In the genomic region with DNA sequence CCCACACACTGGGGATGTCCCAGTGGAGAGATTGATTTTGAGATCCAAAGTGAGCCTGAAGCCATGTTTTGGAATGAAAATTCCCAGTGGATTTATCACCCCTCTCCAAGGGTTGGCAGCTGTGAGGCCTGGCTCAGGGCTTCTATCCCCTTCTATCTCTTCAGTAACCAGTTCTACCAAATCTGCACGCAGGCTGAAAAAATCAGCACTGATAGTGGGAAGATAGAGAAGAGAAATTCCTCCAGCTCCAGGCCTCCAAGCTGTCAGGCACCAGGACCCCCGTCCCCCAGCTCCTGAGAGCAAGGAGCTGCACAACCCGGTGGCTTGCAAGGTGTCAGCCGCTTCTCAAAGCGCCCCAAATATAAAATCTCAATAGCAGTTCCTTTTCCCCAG, we compare ENCODE assay signal across 8 cellular contexts. TPM values are rescaled to one million over a fixed set of nuclear protein-coding genes. Genes with fewer than 3 reads are reported as not detected.
DNase-seq lines count a peak whose midpoint lies in the region; ATAC-seq, FAIRE-seq and TF ChIP-seq lines count a peak whose summit lies in the region.

No MANE protein-coding gene starts in this region.

- no peaks in the 10 kb centered on the region for H3K27me3 Mint-ChIP-seq in activated CD8-positive, alpha-beta memory T cell treated with anti-CD3 and anti-CD28 coated beads, Interleukin-2, amount 10 ng/mL, durations not matched to agents 7 days and 5 days

- H3K4me3 ChIP-seq in adipocyte (ENCODE audit: low read length), result peak overlapping the region; percentile 93
- peak overlapping the region; percentile 76 to 93 (median 89) for H3K4me3 ChIP-seq in HepG2 (replicated peaks in 1 of 3; ENCODE audit: insufficient read depth in 1 of 3, low read depth in 2 of 3, low read length in 3 of 3)
- H3K4me3 ChIP-seq in thymus (ENCODE audit: low read length), result peak overlapping the region; percentile 75

- POLR2A ChIA-PET in HepG2 (lab: Yijun Ruan, JAX), result interaction anchor here (1.2 to 3.5 kb wide), 6 partner anchors 12 to 169 kb away, joined by 4 to 16 read pairs (median 5); partner anchors contain the start of genes NEK8 and PHF12

- H3K27me3 ChIP-seq in adipocyte (replicated peaks; ENCODE audit: control insufficient read depth, insufficient read depth, low read length) (no peaks in the 10 kb centered on the region), HepG2 (ENCODE audit: control insufficient read depth in 1 of 2, insufficient read depth in 2 of 2, low read length in 2 of 2) (no peaks in the 10 kb centered on the region), thymus (ENCODE audit: control insufficient read depth, insufficient read depth) (no peaks in the 10 kb centered on the region)

- intact Hi-C loops in HepG2 (cut with micrococcal nuclease; ENCODE audit: unreplicated experiment), result loop anchor here (5.0 kb wide), 1 partner anchor 134 kb away; no protein-coding TSS in a partner anchor

- WGBS in HepG2 (ENCODE audit: low lambda C conversion rate), result 0% methylated on average over 5 of the region's 5 CpGs
- WGBS in thymus, result 12% methylated on average over 5 of the region's 5 CpGs

- H3K27ac Mint-ChIP-seq in activated CD8-positive, alpha-beta memory T cell treated with anti-CD3 and anti-CD28 coated beads, Interleukin-2, amount 10 ng/mL, durations not matched to agents 7 days and 5 days, result peak overlapping the region; percentile 93

- H3K4me1 ChIP-seq in adipocyte (ENCODE audit: control insufficient read depth, insufficient read depth, low read length) (peaks cover 24% of the 10 kb centered on the region), HepG2 (ENCODE audit: insufficient read depth, low read length) (peaks cover 47% of the 10 kb centered on the region), thymus (ENCODE audit: control insufficient read depth, insufficient read depth, low read length) (peaks cover 20% of the 10 kb centered on the region)

- in situ Hi-C loops in HepG2 (cut with HindIII; ENCODE audit: extremely low pct_ligation_motif_present, low pct_unique_long_range_greater_than_20kb), result loop anchor here (25.0 kb wide), 1 partner anchor 259 kb away; the partner anchor contains the start of gene BLTP2

- peaks cover 23% of the 10 kb centered on the region for H3K79me2 ChIP-seq in HepG2 (ENCODE audit: insufficient read depth, low read length)

- no peak for FAIRE-seq in HepG2 (lab: Jason Lieb, UNC)
- FAIRE-seq in HTR-8/SVneo (lab: Jason Lieb, UNC), result no peak

- no peak for TF ChIP-seq CTCF in HepG2 (CRISPR knock-in tag; IDR thresholded peaks at IDR 0.05)

- ATAC-seq in activated CD8-positive, alpha-beta memory T cell treated with anti-CD3 and anti-CD28 coated beads, Interleukin-2, amount 10 ng/mL, durations not matched to agents 7 days and 5 days, result no peak
- no peak for ATAC-seq in HepG2

- H3K9me3 Mint-ChIP-seq in activated CD8-positive, alpha-beta memory T cell treated with anti-CD3 and anti-CD28 coated beads, Interleukin-2, amount 10 ng/mL, durations not matched to agents 7 days and 5 days (ENCODE audit: low read depth), result no peaks in the 10 kb centered on the region

- peak overlapping the region; percentile 90 for H3K4me2 ChIP-seq in HepG2 (ENCODE audit: low read depth, low read length)

- TF ChIP-seq POLR2A in HepG2 (IDR thresholded peaks at IDR 0.05; ENCODE audit: insufficient read depth in 1 of 2, low read depth in 2 of 2, low read length in 2 of 2), result no peak; a peak in 1 of 4 replicates

- no TSS peak for BruUV-seq in HepG2 (replicated peaks; lab: Mats Ljungman, UMichigan)

- H3K27ac ChIP-seq in HepG2 (ENCODE audit: extremely low read length, insufficient read depth, low read length) (peak overlapping the region; percentile 84), thymus (ENCODE audit: low read depth) (peak overlapping the region; percentile 83)

- peak overlapping the region; percentile 91 for H3K4me3 Mint-ChIP-seq in activated CD8-positive, alpha-beta memory T cell treated with anti-CD3 and anti-CD28 coated beads, Interleukin-2, amount 10 ng/mL, durations not matched to agents 7 days and 5 days

- DNase-seq in activated CD8-positive, alpha-beta memory T cell treated with anti-CD3 and anti-CD28 coated beads, Interleukin-2, amount 10 ng/mL, durations not matched to agents 7 days and 5 days, result no peak
- no peak for DNase-seq in activated CD8-positive, alpha-beta memory T cell treated with anti-CD3 and anti-CD28 coated beads for 24 hours
- DNase-seq in adipocyte (ENCODE audit: low read depth), result no peak
- DNase-seq in HepG2 (ENCODE audit: low spot score), result no peak
- no peak for DNase-seq in NCI-H2081 (lab: John Stamatoyannopoulos, UW)
- no peak for DNase-seq in GM03348 (ENCODE audit: low spot score)
- no peak for DNase-seq in HTR-8/SVneo (ENCODE audit: insufficient read length, low spot score)

- peaks cover 32% of the 10 kb centered on the region for H3K36me3 Mint-ChIP-seq in activated CD8-positive, alpha-beta memory T cell treated with anti-CD3 and anti-CD28 coated beads, Interleukin-2, amount 10 ng/mL, durations not matched to agents 7 days and 5 days

- H3K9me3 ChIP-seq in adipocyte (ENCODE audit: control insufficient read depth, low read length) (no peaks in the 10 kb centered on the region), HepG2 (ENCODE audit: low read length) (no peaks in the 10 kb centered on the region), thymus (ENCODE audit: control insufficient read depth) (no peaks in the 10 kb centered on the region)

- H3K4me1 Mint-ChIP-seq in activated CD8-positive, alpha-beta memory T cell treated with anti-CD3 and anti-CD28 coated beads, Interleukin-2, amount 10 ng/mL, durations not matched to agents 7 days and 5 days, result peaks cover 63% of the 10 kb centered on the region

- no peak overlapping the region for H2AFZ ChIP-seq in HepG2 (ENCODE audit: low read length)

- TF ChIP-seq EP300 in HepG2 (IDR thresholded peaks at IDR 0.05; ENCODE audit: low read depth in 2 of 2, low read length in 2 of 2) (no peak), HepG2 (CRISPR knock-in tag; IDR thresholded peaks at IDR 0.05; ENCODE audit: borderline replicate concordance) (no peak)

- CTCF ChIA-PET in activated CD8-positive, alpha-beta memory T cell treated with anti-CD3 and anti-CD28 coated beads, Interleukin-2, amount 10 ng/mL, durations not matched to agents 7 days and 5 days (lab: Charles Lee), result interaction anchor here (0.7 to 4.6 kb wide), 10 partner anchors 12 to 221 kb away, joined by 3 to 37 read pairs (median 6); partner anchors contain the start of genes FAM222B, NEK8 and TLCD1
- CTCF ChIA-PET in HepG2 (lab: Yijun Ruan, JAX; ENCODE audit: low intra/inter-chr PET ratio, low total read pairs), result no interaction called here

- no peaks in the 10 kb centered on the region for H3K36me3 ChIP-seq in adipocyte (ENCODE audit: control insufficient read depth, insufficient read depth, low read length, severe bottlenecking)
- peaks cover 0 to 5% of the 10 kb centered on the region in 2 experiments; a peak in 2 of 5 replicates for H3K36me3 ChIP-seq in HepG2 (replicated peaks in 1 of 2; ENCODE audit: control insufficient read depth in 1 of 2, insufficient read depth in 2 of 2, low read length in 2 of 2)
- peaks cover 3% of the 10 kb centered on the region for H3K36me3 ChIP-seq in thymus (ENCODE audit: control insufficient read depth, insufficient read depth)

- H3K9ac ChIP-seq in adipocyte (ENCODE audit: low read length), result peak overlapping the region; percentile 90
- peak overlapping the region; percentile 83 for H3K9ac ChIP-seq in HepG2 (ENCODE audit: insufficient read depth, low read depth, low read length)

- TF ChIP-seq RAD21 in HepG2 (CRISPR knock-in tag; IDR thresholded peaks at IDR 0.05), result no peak

- H4K20me1 ChIP-seq in HepG2 (ENCODE audit: insufficient read depth, low read length), result no peaks in the 10 kb centered on the region; the same call in none of the 2 replicates

RNA-seq across cellular contexts. Expression of gene FLOT2, which starts 1.0 kb away (rescaled TPM):
- 100 to 1,000 TPM; 143 to 191 TPM for total RNA-seq in activated CD8-positive, alpha-beta memory T cell treated with anti-CD3 and anti-CD28 coated beads, Interleukin-2, amount 10 ng/mL, durations not matched to agents 7 days and 5 days
- total RNA-seq in HepG2 (2016; rRNA removed; fragmentation: Illumina TruSeq; extraction: Trizol), result 54.3 and 60.7 TPM in 2 replicates
- total RNA-seq in HepG2 (2016; cell fraction: cytosol; rRNA removed; fragmentation: Illumina TruSeq; extraction: Trizol; ENCODE audit: low read depth), result 21.0 and 27.1 TPM in 2 replicates
- total RNA-seq in HepG2 (2016; cell fraction: insoluble cytoplasmic fraction; rRNA removed; fragmentation: Illumina TruSeq; extraction: Trizol), result 53.0 and 55.0 TPM in 2 replicates
- total RNA-seq in HepG2 (2016; cell fraction: membrane; rRNA removed; fragmentation: Illumina TruSeq; extraction: Trizol), result 55.4 and 58.7 TPM in 2 replicates
- 31.5 and 32.6 TPM in 2 replicates for total RNA-seq in HepG2 (2016; cell fraction: nucleus; rRNA removed; fragmentation: Illumina TruSeq; extraction: Trizol)
- polyA plus RNA-seq in HepG2 (2011; rRNA removed) (54.5 and 60.6 TPM in 2 replicates), thymus (82.1 TPM)
- 66.4 and 77.9 TPM in 2 replicates for polyA plus RNA-seq in HepG2 (2011; cell fraction: cytosol; rRNA removed)
- 62.5 and 67.8 TPM in 2 replicates for polyA plus RNA-seq in HepG2 (2011; cell fraction: nucleus; rRNA removed)
- polyA plus RNA-seq in HepG2 (2012), result 42.3 and 50.0 TPM in 2 replicates
- 27.5 and 28.8 TPM in 2 replicates for polyA plus RNA-seq in HepG2 (2016; cell fraction: cytosol; fragmentation: Illumina TruSeq; extraction: Trizol; ENCODE audit: low read depth)
- polyA plus RNA-seq in HepG2 (2016; cell fraction: insoluble cytoplasmic fraction; fragmentation: Illumina TruSeq; extraction: Trizol; ENCODE audit: low read depth), result 48.1 and 64.0 TPM in 2 replicates
- polyA plus RNA-seq in HepG2 (2016; cell fraction: membrane; fragmentation: Illumina TruSeq; extraction: Trizol; ENCODE audit: low read depth), result 49.0 and 54.8 TPM in 2 replicates
- 64.4 and 67.0 TPM in 2 replicates for polyA plus RNA-seq in HepG2 (2016; cell fraction: nucleus; fragmentation: Illumina TruSeq; extraction: Trizol; ENCODE audit: insufficient read depth, low read depth)
- 124 and 166 TPM in 2 replicates for polyA minus RNA-seq in HepG2 (2011; rRNA and poly(A)+ RNA removed; ENCODE audit: low replicate concordance)
- 35.9 and 59.2 TPM in 2 replicates for polyA minus RNA-seq in HepG2 (2011; cell fraction: cytosol; rRNA and poly(A)+ RNA removed)
- polyA minus RNA-seq in HepG2 (2011; cell fraction: nucleus; rRNA and poly(A)+ RNA removed), result 14.0 and 19.0 TPM in 2 replicates

RNA-seq across cellular contexts. Expression of gene DHRS13, which starts 6.4 kb away (rescaled TPM):
- 10 to 100 TPM; 23.1 to 25.9 TPM for total RNA-seq in activated CD8-positive, alpha-beta memory T cell treated with anti-CD3 and anti-CD28 coated beads, Interleukin-2, amount 10 ng/mL, durations not matched to agents 7 days and 5 days
- total RNA-seq in HepG2 (2016; rRNA removed; fragmentation: Illumina TruSeq; extraction: Trizol), result 7.6 and 12.6 TPM in 2 replicates
- 3.8 and 4.4 TPM in 2 replicates for total RNA-seq in HepG2 (2016; cell fraction: cytosol; rRNA removed; fragmentation: Illumina TruSeq; extraction: Trizol; ENCODE audit: low read depth)
- 6.5 and 14.0 TPM in 2 replicates for total RNA-seq in HepG2 (2016; cell fraction: insoluble cytoplasmic fraction; rRNA removed; fragmentation: Illumina TruSeq; extraction: Trizol)
- total RNA-seq in HepG2 (2016; cell fraction: membrane; rRNA removed; fragmentation: Illumina TruSeq; extraction: Trizol), result 8.0 and 9.3 TPM in 2 replicates
- total RNA-seq in HepG2 (2016; cell fraction: nucleus; rRNA removed; fragmentation: Illumina TruSeq; extraction: Trizol), result 9.7 and 11.6 TPM in 2 replicates
- polyA plus RNA-seq in HepG2 (2011; rRNA removed), result 11.8 and 14.9 TPM in 2 replicates
- polyA plus RNA-seq in HepG2 (2011; cell fraction: cytosol; rRNA removed), result 17.3 and 17.4 TPM in 2 replicates
- 8.7 and 11.2 TPM in 2 replicates for polyA plus RNA-seq in HepG2 (2011; cell fraction: nucleus; rRNA removed)
- 3.6 and 6.3 TPM in 2 replicates for polyA plus RNA-seq in HepG2 (2012)
- polyA plus RNA-seq in HepG2 (2016; cell fraction: cytosol; fragmentation: Illumina TruSeq; extraction: Trizol; ENCODE audit: low read depth), result 4.0 and 5.3 TPM in 2 replicates
- 8.0 and 9.0 TPM in 2 replicates for polyA plus RNA-seq in HepG2 (2016; cell fraction: insoluble cytoplasmic fraction; fragmentation: Illumina TruSeq; extraction: Trizol; ENCODE audit: low read depth)
- polyA plus RNA-seq in HepG2 (2016; cell fraction: membrane; fragmentation: Illumina TruSeq; extraction: Trizol; ENCODE audit: low read depth), result 7.0 and 7.5 TPM in 2 replicates
- polyA plus RNA-seq in HepG2 (2016; cell fraction: nucleus; fragmentation: Illumina TruSeq; extraction: Trizol; ENCODE audit: insufficient read depth, low read depth), result 20.2 and 21.1 TPM in 2 replicates
- polyA minus RNA-seq in HepG2 (2011; rRNA and poly(A)+ RNA removed; ENCODE audit: low replicate concordance), result 15.0 and 24.2 TPM in 2 replicates
- 5.9 and 8.7 TPM in 2 replicates for polyA minus RNA-seq in HepG2 (2011; cell fraction: cytosol; rRNA and poly(A)+ RNA removed)
- polyA minus RNA-seq in HepG2 (2011; cell fraction: nucleus; rRNA and poly(A)+ RNA removed), result 5.2 and 7.8 TPM in 2 replicates
- polyA plus RNA-seq in thymus, result 18.9 TPM

RNA-seq across cellular contexts. Expression of gene ERAL1, which starts 41.7 kb away (rescaled TPM):
- 10 to 100 TPM; 46.1 to 50.6 TPM for total RNA-seq in activated CD8-positive, alpha-beta memory T cell treated with anti-CD3 and anti-CD28 coated beads, Interleukin-2, amount 10 ng/mL, durations not matched to agents 7 days and 5 days
- 46.9 and 50.7 TPM in 2 replicates for total RNA-seq in HepG2 (2016; rRNA removed; fragmentation: Illumina TruSeq; extraction: Trizol)
- 8.5 and 10.0 TPM in 2 replicates for total RNA-seq in HepG2 (2016; cell fraction: cytosol; rRNA removed; fragmentation: Illumina TruSeq; extraction: Trizol; ENCODE audit: low read depth)
- total RNA-seq in HepG2 (2016; cell fraction: insoluble cytoplasmic fraction; rRNA removed; fragmentation: Illumina TruSeq; extraction: Trizol), result 48.8 and 50.6 TPM in 2 replicates
- total RNA-seq in HepG2 (2016; cell fraction: membrane; rRNA removed; fragmentation: Illumina TruSeq; extraction: Trizol), result 17.1 and 19.7 TPM in 2 replicates
- total RNA-seq in HepG2 (2016; cell fraction: nucleus; rRNA removed; fragmentation: Illumina TruSeq; extraction: Trizol), result 28.7 and 36.3 TPM in 2 replicates
- polyA plus RNA-seq in HepG2 (2011; rRNA removed) (72.2 and 73.5 TPM in 2 replicates), thymus (30.3 TPM)
- 72.3 and 85.9 TPM in 2 replicates for polyA plus RNA-seq in HepG2 (2011; cell fraction: cytosol; rRNA removed)
- polyA plus RNA-seq in HepG2 (2011; cell fraction: nucleus; rRNA removed), result 55.6 and 60.0 TPM in 2 replicates
- polyA plus RNA-seq in HepG2 (2012), result 42.4 and 45.1 TPM in 2 replicates
- polyA plus RNA-seq in HepG2 (2016; cell fraction: cytosol; fragmentation: Illumina TruSeq; extraction: Trizol; ENCODE audit: low read depth), result 13.8 and 14.3 TPM in 2 replicates
- polyA plus RNA-seq in HepG2 (2016; cell fraction: insoluble cytoplasmic fraction; fragmentation: Illumina TruSeq; extraction: Trizol; ENCODE audit: low read depth), result 78.5 and 84.9 TPM in 2 replicates
- 24.1 and 26.2 TPM in 2 replicates for polyA plus RNA-seq in HepG2 (2016; cell fraction: membrane; fragmentation: Illumina TruSeq; extraction: Trizol; ENCODE audit: low read depth)
- polyA plus RNA-seq in HepG2 (2016; cell fraction: nucleus; fragmentation: Illumina TruSeq; extraction: Trizol; ENCODE audit: insufficient read depth, low read depth), result 72.4 and 76.9 TPM in 2 replicates
- polyA minus RNA-seq in HepG2 (2011; rRNA and poly(A)+ RNA removed; ENCODE audit: low replicate concordance), result 142 and 176 TPM in 2 replicates
- polyA minus RNA-seq in HepG2 (2011; cell fraction: cytosol; rRNA and poly(A)+ RNA removed), result 44.2 and 52.7 TPM in 2 replicates
- polyA minus RNA-seq in HepG2 (2011; cell fraction: nucleus; rRNA and poly(A)+ RNA removed), result 29.7 and 30.6 TPM in 2 replicates

RNA-seq across cellular contexts. Expression of gene FAM222B, which starts 53.9 kb away (rescaled TPM):
- 10 to 100 TPM; 14.5 to 19.6 TPM for total RNA-seq in activated CD8-positive, alpha-beta memory T cell treated with anti-CD3 and anti-CD28 coated beads, Interleukin-2, amount 10 ng/mL, durations not matched to agents 7 days and 5 days
- 3.5 and 4.7 TPM in 2 replicates for total RNA-seq in HepG2 (2016; rRNA removed; fragmentation: Illumina TruSeq; extraction: Trizol)
- total RNA-seq in HepG2 (2016; cell fraction: cytosol; rRNA removed; fragmentation: Illumina TruSeq; extraction: Trizol; ENCODE audit: low read depth), result 1.7 and 2.5 TPM in 2 replicates
- 2.9 and 3.4 TPM in 2 replicates for total RNA-seq in HepG2 (2016; cell fraction: insoluble cytoplasmic fraction; rRNA removed; fragmentation: Illumina TruSeq; extraction: Trizol)
- 7.9 and 9.0 TPM in 2 replicates for total RNA-seq in HepG2 (2016; cell fraction: membrane; rRNA removed; fragmentation: Illumina TruSeq; extraction: Trizol)
- total RNA-seq in HepG2 (2016; cell fraction: nucleus; rRNA removed; fragmentation: Illumina TruSeq; extraction: Trizol), result 2.9 and 4.4 TPM in 2 replicates
- polyA plus RNA-seq in HepG2 (2011; rRNA removed) (7.3 TPM in 2 replicates), thymus (9.5 TPM)
- 8.0 and 8.4 TPM in 2 replicates for polyA plus RNA-seq in HepG2 (2011; cell fraction: cytosol; rRNA removed)
- polyA plus RNA-seq in HepG2 (2011; cell fraction: nucleus; rRNA removed), result 11.3 and 13.9 TPM in 2 replicates
- polyA plus RNA-seq in HepG2 (2012), result 9.8 and 13.0 TPM in 2 replicates
- 4.0 and 4.6 TPM in 2 replicates for polyA plus RNA-seq in HepG2 (2016; cell fraction: cytosol; fragmentation: Illumina TruSeq; extraction: Trizol; ENCODE audit: low read depth)
- 9.3 and 13.6 TPM in 2 replicates for polyA plus RNA-seq in HepG2 (2016; cell fraction: insoluble cytoplasmic fraction; fragmentation: Illumina TruSeq; extraction: Trizol; ENCODE audit: low read depth)
- 14.0 and 18.6 TPM in 2 replicates for polyA plus RNA-seq in HepG2 (2016; cell fraction: membrane; fragmentation: Illumina TruSeq; extraction: Trizol; ENCODE audit: low read depth)
- 10.1 and 11.0 TPM in 2 replicates for polyA plus RNA-seq in HepG2 (2016; cell fraction: nucleus; fragmentation: Illumina TruSeq; extraction: Trizol; ENCODE audit: insufficient read depth, low read depth)
- 14.1 and 27.8 TPM in 2 replicates for polyA minus RNA-seq in HepG2 (2011; rRNA and poly(A)+ RNA removed; ENCODE audit: low replicate concordance)
- polyA minus RNA-seq in HepG2 (2011; cell fraction: cytosol; rRNA and poly(A)+ RNA removed), result 12.3 and 12.7 TPM in 2 replicates
- polyA minus RNA-seq in HepG2 (2011; cell fraction: nucleus; rRNA and poly(A)+ RNA removed), result 12.6 and 12.8 TPM in 2 replicates

RNA-seq across cellular contexts. Expression of gene PHF12, which starts 54.8 kb away (rescaled TPM):
- total RNA-seq in activated CD8-positive, alpha-beta memory T cell treated with anti-CD3 and anti-CD28 coated beads, Interleukin-2, amount 10 ng/mL, durations not matched to agents 7 days and 5 days, result 10 to 100 TPM; 79.5 to 85.8 TPM
- total RNA-seq in HepG2 (2016; rRNA removed; fragmentation: Illumina TruSeq; extraction: Trizol), result 9.8 and 10.0 TPM in 2 replicates
- 38.8 and 40.7 TPM in 2 replicates for total RNA-seq in HepG2 (2016; cell fraction: cytosol; rRNA removed; fragmentation: Illumina TruSeq; extraction: Trizol; ENCODE audit: low read depth)
- 6.6 and 12.3 TPM in 2 replicates for total RNA-seq in HepG2 (2016; cell fraction: insoluble cytoplasmic fraction; rRNA removed; fragmentation: Illumina TruSeq; extraction: Trizol)
- 20.1 and 21.2 TPM in 2 replicates for total RNA-seq in HepG2 (2016; cell fraction: membrane; rRNA removed; fragmentation: Illumina TruSeq; extraction: Trizol)
- 11.6 and 13.5 TPM in 2 replicates for total RNA-seq in HepG2 (2016; cell fraction: nucleus; rRNA removed; fragmentation: Illumina TruSeq; extraction: Trizol)
- 17.1 and 23.9 TPM in 2 replicates for polyA plus RNA-seq in HepG2 (2011; rRNA removed)
- 9.0 and 10.2 TPM in 2 replicates for polyA plus RNA-seq in HepG2 (2011; cell fraction: cytosol; rRNA removed)
- 40.3 and 44.7 TPM in 2 replicates for polyA plus RNA-seq in HepG2 (2011; cell fraction: nucleus; rRNA removed)
- 12.4 and 17.6 TPM in 2 replicates for polyA plus RNA-seq in HepG2 (2012)
- polyA plus RNA-seq in HepG2 (2016; cell fraction: cytosol; fragmentation: Illumina TruSeq; extraction: Trizol; ENCODE audit: low read depth), result 2.7 and 2.8 TPM in 2 replicates
- polyA plus RNA-seq in HepG2 (2016; cell fraction: insoluble cytoplasmic fraction; fragmentation: Illumina TruSeq; extraction: Trizol; ENCODE audit: low read depth), result 11.3 and 15.3 TPM in 2 replicates
- 9.9 and 10.4 TPM in 2 replicates for polyA plus RNA-seq in HepG2 (2016; cell fraction: membrane; fragmentation: Illumina TruSeq; extraction: Trizol; ENCODE audit: low read depth)
- 39.1 and 44.1 TPM in 2 replicates for polyA plus RNA-seq in HepG2 (2016; cell fraction: nucleus; fragmentation: Illumina TruSeq; extraction: Trizol; ENCODE audit: insufficient read depth, low read depth)
- 32.1 and 43.1 TPM in 2 replicates for polyA minus RNA-seq in HepG2 (2011; rRNA and poly(A)+ RNA removed; ENCODE audit: low replicate concordance)
- polyA minus RNA-seq in HepG2 (2011; cell fraction: cytosol; rRNA and poly(A)+ RNA removed), result 13.8 and 18.0 TPM in 2 replicates
- 23.6 and 28.2 TPM in 2 replicates for polyA minus RNA-seq in HepG2 (2011; cell fraction: nucleus; rRNA and poly(A)+ RNA removed)
- polyA plus RNA-seq in thymus, result 32.4 TPM
